In the genomic region with DNA sequence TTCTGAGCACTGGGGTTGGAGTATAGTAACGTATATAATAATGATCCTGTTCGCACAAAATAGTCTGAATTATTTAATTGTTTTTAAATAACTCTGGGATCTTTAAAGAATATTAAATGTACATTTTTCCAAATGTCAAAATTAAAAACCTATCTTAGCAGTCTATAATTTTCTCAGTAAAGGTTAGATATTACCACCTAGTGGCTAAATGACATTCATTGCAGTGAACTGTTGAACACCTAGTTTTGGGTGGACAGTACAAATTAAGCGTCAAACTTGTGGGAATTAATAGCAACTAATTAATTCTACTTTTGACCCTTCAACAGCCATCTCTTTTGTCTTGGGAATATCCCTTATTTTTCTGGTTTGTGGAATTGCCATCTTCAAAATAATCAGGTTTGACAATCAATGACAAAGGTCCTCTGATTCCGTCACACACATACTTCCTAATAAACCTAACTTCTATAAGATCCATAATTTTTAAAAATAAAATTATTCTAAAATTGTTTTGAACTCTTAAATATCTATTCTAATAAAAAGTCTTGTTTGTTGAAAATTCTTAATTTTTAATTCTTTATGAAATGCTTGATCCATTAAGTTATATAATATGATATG, we compare ENCODE assay signal across 9 cellular contexts.
DNase-seq lines count a peak whose midpoint lies in the region; ATAC-seq and TF ChIP-seq lines count a peak whose summit lies in the region.
"Had no signal": no experiment of that assay in that cellular context is flagged by ENCODE, and none has a peak within 500 bp of the region (broad histone marks: within the 10 kb centered on the region; RNA-seq: fewer than 3 reads in every experiment).

No MANE protein-coding gene starts in this region.

- H3K27me3 Mint-ChIP-seq in brain, result peaks cover 4% of the 10 kb centered on the region

- no peaks in the 10 kb centered on the region for H3K79me2 ChIP-seq in Loucy (ENCODE audit: insufficient read depth, low read length)

- H3K4me1 ChIP-seq in Loucy (ENCODE audit: insufficient read depth, low read length, poor library complexity, severe bottlenecking), result no peaks in the 10 kb centered on the region

- no peaks in the 10 kb centered on the region for H3F3A ChIP-seq in Loucy (ENCODE audit: low read depth)

- peak; percentile 65 for DNase-seq in DMS 273 (lab: John Stamatoyannopoulos, UW; ENCODE audit: unreplicated experiment)
- DNase-seq in myocyte (ENCODE audit: low read depth), result peak; percentile 47
- DNase-seq in stimulated activated CD8-positive, alpha-beta memory T cell treated with anti-CD3 and anti-CD28 coated beads, Interleukin-4, amount 100 ng/mL, for 48 hours, result no peak
- DNase-seq in CD1c-positive myeloid dendritic cell (ENCODE audit: extremely low spot score), result no peak
- DNase-seq: RPMI8226 had no signal

- no peaks in the 10 kb centered on the region for H3K9me3 Mint-ChIP-seq in brain

- H3K4me3 Mint-ChIP-seq in brain, result no peak overlapping the region

- ATAC-seq in HG02588 (IDR thresholded peaks at IDR 0.05; ENCODE audit: unreplicated experiment) (no peak), HG03439 (IDR thresholded peaks at IDR 0.05; ENCODE audit: unreplicated experiment) (no peak)

- TF ChIP-seq CTCF in Loucy (conservative IDR thresholded peaks at IDR 0.05; ENCODE audit: low read length) (peak; percentile 56), brain (conservative IDR thresholded peaks at IDR 0.05) (peak; percentile 70 to 81)

- no peaks in the 10 kb centered on the region for H3K36me3 ChIP-seq in Loucy (ENCODE audit: insufficient read depth, low read length)

- H3K36me3 Mint-ChIP-seq in brain, result no peaks in the 10 kb centered on the region

- H3K9me2 ChIP-seq in Loucy (replicated peaks; ENCODE audit: low read depth, low read length), result no peaks in the 10 kb centered on the region

- no peak overlapping the region for H3K27ac Mint-ChIP-seq in brain

- H3K9ac ChIP-seq in Loucy (ENCODE audit: low read depth, low read length, poor library complexity, severe bottlenecking), result no peak overlapping the region

- no peaks in the 10 kb centered on the region for H3K9me3 ChIP-seq in Loucy (ENCODE audit: insufficient read depth, low read depth, low read length)

- H4K20me1 ChIP-seq in Loucy (ENCODE audit: insufficient read depth, low read length, poor library complexity, severe bottlenecking), result no peaks in the 10 kb centered on the region

- no peaks in the 10 kb centered on the region for H3K27me3 ChIP-seq in Loucy (ENCODE audit: insufficient read depth, low read length, poor library complexity, severe bottlenecking)

- no peak overlapping the region for H3K4me3 ChIP-seq in Loucy (ENCODE audit: low read length, poor library complexity, severe bottlenecking)

- H3K4me1 Mint-ChIP-seq in brain, result peaks cover 31% of the 10 kb centered on the region

- no peak overlapping the region for H3K4me2 ChIP-seq in Loucy (ENCODE audit: low read depth, low read length, poor library complexity, severe bottlenecking)

- no peak overlapping the region for H2AFZ ChIP-seq in Loucy (ENCODE audit: low read length)

Comparison
In these comparisons a context has a peak if more than half of its experiments do, and no peak if none do; other contexts are left out.
1. DNase-seq: peak in DMS 273 (single experiment) and myocyte (single experiment); none in stimulated activated CD8-positive, alpha-beta memory T cell treated with anti-CD3 and anti-CD28 coated beads, Interleukin-4, amount 100 ng/mL, for 48 hours (single experiment) and CD1c-positive myeloid dendritic cell (single experiment).